Comparison of ENCODE assay signal across 1 cellular context in genomic region chr21:37082375-37082774, GRCh38.
TF ChIP-seq lines count a peak whose summit lies in the region.

No MANE protein-coding gene starts in this region.

TF ChIP-seq in HepG2, 621 proteins besides CTCF, POLR2A, EP300 and RAD21 (continued from another document):
- TF ChIP-seq MLX (CRISPR knock-in tag; IDR thresholded peaks at IDR 0.05) (no peak), ZBTB2 (CRISPR knock-in tag; IDR thresholded peaks at IDR 0.05; ENCODE audit: low read depth) (no peak)
